In genomic region chr6:157966597-157966977, GRCh38 we compare ENCODE assay signal across 19 cellular contexts.
"Had no signal": no experiment of that assay in that cellular context is flagged by ENCODE, and none has a peak within 500 bp of the region (broad histone marks: within the 10 kb centered on the region; RNA-seq: fewer than 3 reads in every experiment).

No MANE protein-coding gene starts in this region.

- H3K27ac ChIP-seq: dorsolateral prefrontal cortex, gastrocnemius medialis, parathyroid adenoma, tibial artery, uterus, WERI-Rb-1 had no signal

- ATAC-seq: gastrocnemius medialis, left ventricle myocardium superior, natural killer cell had no signal

- H3K9ac ChIP-seq: parathyroid adenoma had no signal

- H3K4me3 ChIP-seq: dorsolateral prefrontal cortex, gastrocnemius medialis, tibial artery, uterus had no signal

- H3K9me3 ChIP-seq: gastrocnemius medialis, tibial artery, uterus had no signal

- DNase-seq: activated CD4-positive, alpha-beta T cell treated with anti-CD3 and anti-CD28 coated beads for 1 hour; activated CD4-positive, alpha-beta T cell treated with anti-CD3 and anti-CD28 coated beads, Interleukin-2, amount 50 U/mL, for 48 hours; caudate nucleus; dorsolateral prefrontal cortex; gastrocnemius medialis; head of caudate nucleus; kidney glomerular epithelial cell; left ventricle myocardium superior; natural killer cell; stimulated activated CD4-positive, alpha-beta T cell treated with anti-CD3 and anti-CD28 coated beads, Interleukin-12 subunit alpha, Interleukin-12 subunit beta, amount 100 ng/mL, for 4 hours; stimulated activated CD4-positive, alpha-beta T cell treated with anti-CD3 and anti-CD28 coated beads, Interleukin-1b, Interleukin-23, amount 100 ng/mL, for 48 hours; stimulated activated naive CD4-positive, alpha-beta T cell treated with Interleukin-2 at 50 U/mL for 16 hours; substantia nigra; SW 1271; T-helper 2 cell; tibial artery; uterus; WERI-Rb-1 had no signal

- H3K4me1 ChIP-seq: gastrocnemius medialis, parathyroid adenoma, uterus had no signal

- H3K36me3 ChIP-seq: gastrocnemius medialis, tibial artery, uterus, WERI-Rb-1 had no signal

- H3K27me3 ChIP-seq: dorsolateral prefrontal cortex, gastrocnemius medialis, tibial artery, uterus had no signal
